ENCODE assay signal across 15 cellular contexts in the genomic region with DNA sequence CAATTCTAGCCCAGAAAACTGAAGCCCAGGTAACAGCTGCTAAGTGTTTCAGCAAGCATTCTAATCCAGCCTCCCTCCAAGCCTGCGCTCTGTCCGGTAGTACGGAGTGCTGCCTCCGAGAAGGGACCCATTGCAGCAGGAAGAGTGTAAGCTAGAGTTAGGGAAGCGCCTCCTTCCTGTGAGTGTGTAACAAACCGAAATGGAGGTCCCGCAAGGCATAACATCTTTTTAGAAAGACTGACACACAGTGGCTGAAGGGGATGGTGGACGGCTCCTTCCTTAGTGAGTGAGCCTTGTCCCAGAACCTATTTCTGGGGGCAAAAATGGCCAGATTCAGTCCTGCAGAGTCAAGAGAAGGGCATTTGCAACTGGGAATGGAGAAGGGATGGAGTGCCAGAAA. TPM values are rescaled to one million over a fixed set of nuclear protein-coding genes. Genes with fewer than 3 reads are reported as not detected.
A peak's percentile ranks its signal among the peaks of the same experiment; 100 is the strongest.
DNase-seq lines count a peak whose midpoint lies in the region; ATAC-seq, FAIRE-seq and TF ChIP-seq lines count a peak whose summit lies in the region.
"Had no signal": no experiment of that assay in that cellular context is flagged by ENCODE, and none has a peak within 500 bp of the region (broad histone marks: within the 10 kb centered on the region; RNA-seq: fewer than 3 reads in every experiment).

No MANE protein-coding gene starts in this region.

- peak in 2 of 9 donors; percentile 32 to 36 for TF ChIP-seq CTCF in heart right ventricle (IDR thresholded peaks at IDR 0.05)

- H3K27me3 ChIP-seq in heart right ventricle: no peaks in the 10 kb centered on the region
- no peaks in the 10 kb centered on the region for H3K27me3 ChIP-seq in skeletal muscle tissue (ENCODE audit: control insufficient read depth in 3 of 3, insufficient read depth in 3 of 3, low read length in 3 of 3)

- ATAC-seq in heart right ventricle (peak; percentile 9 to 44 (median 32)), HG03565 (IDR thresholded peaks at IDR 0.05; ENCODE audit: unreplicated experiment) (no peak), HG02623 (IDR thresholded peaks at IDR 0.05; ENCODE audit: unreplicated experiment) (no peak), GM18520 (IDR thresholded peaks at IDR 0.05; ENCODE audit: unreplicated experiment) (no peak)

- H3K36me3 ChIP-seq in heart right ventricle: peaks cover 0 to 52% (median 36%) of the 10 kb centered on the region in 9 donors
- H3K36me3 ChIP-seq in skeletal muscle tissue (ENCODE audit: control insufficient read depth in 3 of 3, insufficient read depth in 3 of 3, low read length in 3 of 3): peaks cover 34 to 42% (median 38%) of the 10 kb centered on the region in 3 donors

- H3K27ac ChIP-seq in heart right ventricle (peak overlapping the region; percentile 23 to 77 (median 70)), skeletal muscle tissue (ENCODE audit: low read depth, low read length) (peak overlapping the region; percentile 41)

- H3K9me3 ChIP-seq in heart right ventricle (no peaks in the 10 kb centered on the region), skeletal muscle tissue (ENCODE audit: control insufficient read depth in 3 of 3, low read length in 3 of 3) (no peaks in the 10 kb centered on the region)

- H3K4me1 ChIP-seq in heart right ventricle (peaks cover 9 to 67% (median 57%) of the 10 kb centered on the region in 9 donors), skeletal muscle tissue (ENCODE audit: control insufficient read depth in 3 of 3, insufficient read depth in 3 of 3, low read length in 3 of 3) (peaks cover 56 to 68% (median 59%) of the 10 kb centered on the region in 3 donors)

- 45 to 70% methylated on average over 8 of the region's 8 CpGs for WGBS in heart right ventricle, 2 donors

- H3K4me3 ChIP-seq in heart right ventricle (no peak overlapping the region), skeletal muscle tissue (ENCODE audit: low read length in 3 of 3) (no peak overlapping the region)

- peak; percentile 81 for FAIRE-seq in TTC549 (lab: Jason Lieb, UNC)
- FAIRE-seq: colon, small intestine had no signal

- H3K9ac ChIP-seq in skeletal muscle tissue (ENCODE audit: low read depth in 1 of 3, low read length in 3 of 3): peak overlapping the region in 1 of 3 donors; percentile 25

- DNase-seq in GDM1 (lab: John Stamatoyannopoulos, UW): peak; percentile 25
- no peak for DNase-seq in heart right ventricle
- DNase-seq in COLO668 (lab: John Stamatoyannopoulos, UW; ENCODE audit: unreplicated experiment): no peak
- DNase-seq: DMS79 treated with DMSO at 0.1 percent for 48 hours, HFFc6, NCI-H524 treated with DMSO at 0.1 percent for 48 hours, nephron progenitor cell, SHP77, small intestine had no signal

- intact Hi-C loops in heart right ventricle (cut with DNase I): no loop called here

RNA-seq across cellular contexts. Expression of gene PKDCC, which starts 12.2 kb away (rescaled TPM):
- total RNA-seq in heart right ventricle: 100 to 1,000 TPM in 2 of 10 donors, 10 to 100 TPM in 8; 25.1 to 263 (median 41.5) TPM
- polyA plus RNA-seq in heart right ventricle: 100 to 1,000 TPM in 1 of 2 donors, 10 to 100 TPM in 1; 91.4 to 121 TPM
- 89.2 TPM for total RNA-seq in skeletal muscle tissue
- total RNA-seq: HFFc6 had no signal

Comparison
In these comparisons a context has a peak if more than half of its experiments do, and no peak if none do; other contexts are left out.
1. ATAC-seq: peak in heart right ventricle (8 of 8); none in HG03565 (single experiment), HG02623 (single experiment) and GM18520 (single experiment).